Comparison of ENCODE assay signal across 28 cellular contexts in the genomic region with DNA sequence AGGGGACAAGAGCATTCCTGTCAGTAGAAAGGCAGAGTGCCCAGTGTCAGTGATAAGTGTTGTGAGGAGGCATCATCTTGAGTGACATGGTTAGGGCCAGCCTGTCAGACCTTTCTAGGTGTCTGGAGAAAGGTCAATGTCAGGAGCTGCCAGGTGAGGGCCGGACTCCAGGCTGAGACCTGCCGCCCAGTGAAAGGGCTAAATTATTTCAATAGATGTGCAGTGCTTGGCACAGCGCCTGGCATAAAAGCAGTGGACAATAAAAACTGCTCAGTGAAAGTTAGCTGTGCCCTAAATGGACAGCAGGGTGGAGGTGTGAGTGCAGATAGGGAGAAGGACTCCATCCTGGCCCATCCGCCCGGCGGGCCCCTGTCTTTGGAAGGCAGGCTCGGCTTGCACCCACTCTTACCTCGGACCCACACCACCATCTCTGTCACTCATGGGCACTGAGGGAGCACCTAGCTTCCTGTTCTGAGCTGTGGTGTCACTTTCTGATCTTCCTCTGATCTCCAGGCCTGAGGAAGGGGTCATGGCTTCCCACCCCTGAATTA. TPM values are rescaled to one million over a fixed set of nuclear protein-coding genes. Genes with fewer than 3 reads are reported as not detected.
"Had no signal": no experiment of that assay in that cellular context is flagged by ENCODE, and none has a peak within 500 bp of the region (broad histone marks: within the 10 kb centered on the region; RNA-seq: fewer than 3 reads in every experiment).

No MANE protein-coding gene starts in this region.

- DNase-seq: activated CD4-positive, alpha-beta memory T cell treated with anti-CD3 and anti-CD28 coated beads for 36 hours; activated CD4-positive, alpha-beta T cell treated with anti-CD3 and anti-CD28 coated beads, Interleukin-2, amount 10 ng/mL, durations not matched to agents 7 days and 5 days; activated CD4-positive, CD25-positive, alpha-beta regulatory T cell; activated CD8-positive, alpha-beta memory T cell treated with anti-CD3 and anti-CD28 coated beads for 24 hours; activated effector memory CD4-positive, alpha-beta T cell treated with anti-CD3 and anti-CD28 coated beads, Interleukin-2, amount 50 U/mL, for 16 hours; activated naive CD4-positive, alpha-beta T cell treated with Interleukin-2 at 50 U/mL for 16 hours; activated naive CD8-positive, alpha-beta T cell treated with anti-CD3 and anti-CD28 coated beads, Interleukin-2, amount 50 U/mL, for 24 hours; activated T-cell treated with anti-CD3 and anti-CD28 coated beads, Interleukin-2, amount 50 U/mL, for 4 hours; amygdala; cerebellar nuclear complex; KG1; MM.1S; NCI-H1105; NCI-H1436; NCI-H1694 treated with DMSO at 0.1 percent for 48 hours; NCI-H2029 treated with DMSO at 0.1 percent for 48 hours; NCI-H345; NCI-H510A; NCI-H526 treated with DMSO at 0.1 percent for 48 hours; PC-3; SIG-M5; T-helper 2 cell; T1000 had no signal

- FAIRE-seq: astrocyte, RCC 7860, TTC549 had no signal

- ATAC-seq: activated naive CD4-positive, alpha-beta T cell treated with anti-CD3 and anti-CD28 coated beads, Interleukin-2, amount 50 U/mL, for 72 hours; activated naive CD8-positive, alpha-beta T cell treated with anti-CD3 and anti-CD28 coated beads, Interleukin-2, amount 50 U/mL, for 24 hours; activated T-cell treated with anti-CD3 and anti-CD28 coated beads, Interleukin-2, amount 50 U/mL, for 4 hours; PC-3 had no signal

- H3K27ac ChIP-seq: VCaP had no signal

RNA-seq across cellular contexts. Expression of gene WNT11, which starts 23.5 kb away (rescaled TPM):
- total RNA-seq: activated CD4-positive, alpha-beta memory T cell treated with anti-CD3 and anti-CD28 coated beads for 36 hours; activated CD4-positive, alpha-beta T cell treated with anti-CD3 and anti-CD28 coated beads, Interleukin-2, amount 10 ng/mL, durations not matched to agents 7 days and 5 days had no signal
